In the genomic region with DNA sequence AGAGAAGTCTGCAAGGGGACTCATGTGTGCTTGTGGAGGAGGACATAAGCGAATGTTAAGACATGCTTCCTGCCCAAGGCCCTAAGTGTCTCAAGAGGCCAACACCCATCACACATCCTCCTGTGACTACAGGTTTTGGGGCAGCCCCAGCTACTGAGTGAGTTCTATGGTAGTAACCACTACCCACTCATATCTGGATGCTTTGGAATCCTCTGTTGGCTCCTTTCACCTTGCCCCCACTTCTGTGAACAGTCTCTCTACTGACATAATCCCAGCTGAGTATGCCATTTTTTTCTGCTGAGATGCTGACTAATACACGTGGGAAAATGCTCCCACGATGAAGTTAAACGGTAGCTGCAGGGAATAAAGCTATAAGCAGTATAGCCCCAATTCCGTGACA, we compare ENCODE assay signal across 12 cellular contexts.
DNase-seq lines count a peak whose midpoint lies in the region; ATAC-seq and TF ChIP-seq lines count a peak whose summit lies in the region.
"Had no signal": no experiment of that assay in that cellular context is flagged by ENCODE, and none has a peak within 500 bp of the region (broad histone marks: within the 10 kb centered on the region; RNA-seq: fewer than 3 reads in every experiment).

No MANE protein-coding gene starts in this region.

- no peak overlapping the region for H3K4me3 ChIP-seq in mucosa of descending colon

- H3K27me3 Mint-ChIP-seq in activated naive CD4-positive, alpha-beta T cell treated with anti-CD3 and anti-CD28 coated beads, Interleukin-2, amount 10 ng/mL, durations not matched to agents 7 days and 5 days, result no peaks in the 10 kb centered on the region
- no peaks in the 10 kb centered on the region for H3K27me3 Mint-ChIP-seq in activated CD4-positive, alpha-beta memory T cell treated with anti-CD3 and anti-CD28 coated beads, Interleukin-2, amount 10 ng/mL, durations not matched to agents 7 days and 5 days
- no peaks in the 10 kb centered on the region for H3K27me3 Mint-ChIP-seq in stimulated activated naive B cell treated with anti-CD40 and anti-IgM and Interleukin-4, amounts not matched to agents 10 μg/mL and 1 μg/mL and 100 μg/mL, for 72 hours
- H3K27me3 Mint-ChIP-seq: progenitor cell of endocrine pancreas; stimulated activated naive CD8-positive, alpha-beta T cell treated with anti-CD3 and anti-CD28 coated beads, Interleukin-15, Interleukin-2, amounts not matched to agents 100 ng/mL and 50 ng/mL, for 24 hours had no signal

- H3K36me3 Mint-ChIP-seq in activated naive CD4-positive, alpha-beta T cell treated with anti-CD3 and anti-CD28 coated beads, Interleukin-2, amount 10 ng/mL, durations not matched to agents 7 days and 5 days, result peaks cover 34% of the 10 kb centered on the region
- peaks cover 38% of the 10 kb centered on the region for H3K36me3 Mint-ChIP-seq in activated CD4-positive, alpha-beta memory T cell treated with anti-CD3 and anti-CD28 coated beads, Interleukin-2, amount 10 ng/mL, durations not matched to agents 7 days and 5 days (ENCODE audit: low read depth)
- H3K36me3 Mint-ChIP-seq in stimulated activated naive B cell treated with anti-CD40 and anti-IgM and Interleukin-4, amounts not matched to agents 10 μg/mL and 1 μg/mL and 100 μg/mL, for 72 hours, result peaks cover 35 to 47% of the 10 kb centered on the region in 2 donors

- TF ChIP-seq CTCF in mucosa of descending colon (IDR thresholded peaks at IDR 0.05), result no peak

- intact Hi-C loops in left ventricle myocardium superior (cut with micrococcal nuclease) (no loop called here), mucosa of descending colon (cut with DNase I, micrococcal nuclease) (no loop called here)

- peak; percentile 8 for ATAC-seq in left ventricle myocardium superior
- ATAC-seq in stimulated activated naive B cell treated with anti-CD40 and anti-IgM and Interleukin-4, amounts not matched to agents 10 μg/mL and 1 μg/mL and 100 μg/mL, for 72 hours (replicated peaks), result peak; percentile 91 to 99
- ATAC-seq in mucosa of descending colon, result no peak

- CTCF ChIA-PET in activated naive CD4-positive, alpha-beta T cell treated with anti-CD3 and anti-CD28 coated beads, Interleukin-2, amount 10 ng/mL, durations not matched to agents 7 days and 5 days (lab: Charles Lee), result interaction anchor here (0.9 kb wide), 1 partner anchor 22 kb away, joined by 3 read pairs; no protein-coding TSS in a partner anchor
- CTCF ChIA-PET in activated CD4-positive, alpha-beta memory T cell treated with anti-CD3 and anti-CD28 coated beads, Interleukin-2, amount 10 ng/mL, durations not matched to agents 7 days and 5 days (lab: Charles Lee), result no interaction called here

- POLR2A ChIA-PET in activated CD4-positive, alpha-beta memory T cell treated with anti-CD3 and anti-CD28 coated beads, Interleukin-2, amount 10 ng/mL, durations not matched to agents 7 days and 5 days (lab: Charles Lee), result interaction anchor here (1.1 kb wide), 1 partner anchor 149 kb away, joined by 4 read pairs; no protein-coding TSS in a partner anchor

- DNase-seq in activated naive CD4-positive, alpha-beta T cell treated with anti-CD3 and anti-CD28 coated beads, Interleukin-2, amount 10 ng/mL, durations not matched to agents 7 days and 5 days, result no peak
- DNase-seq in activated naive CD4-positive, alpha-beta T cell treated with anti-CD3 and anti-CD28 coated beads, Interleukin-2, amount 50 U/mL, for 16 hours, result no peak
- DNase-seq in activated CD4-positive, alpha-beta memory T cell treated with anti-CD3 and anti-CD28 coated beads, Interleukin-2, amount 10 ng/mL, durations not matched to agents 7 days and 5 days, result peak; percentile 29
- no peak for DNase-seq in left ventricle myocardium superior
- DNase-seq in stimulated activated naive B cell treated with anti-CD40 and anti-IgM and Interleukin-4, amounts not matched to agents 10 μg/mL and 1 μg/mL and 100 μg/mL, for 72 hours, result peak; percentile 15
- DNase-seq in COLO668 (lab: John Stamatoyannopoulos, UW; ENCODE audit: unreplicated experiment), result no peak
- DNase-seq in mucosa of descending colon, result no peak
- no peak for DNase-seq in SK-N-DZ (ENCODE audit: low spot score)
- DNase-seq: immature natural killer cell, NCI-H1436 had no signal

- no peak overlapping the region for H3K4me3 Mint-ChIP-seq in activated naive CD4-positive, alpha-beta T cell treated with anti-CD3 and anti-CD28 coated beads, Interleukin-2, amount 10 ng/mL, durations not matched to agents 7 days and 5 days
- H3K4me3 Mint-ChIP-seq in activated CD4-positive, alpha-beta memory T cell treated with anti-CD3 and anti-CD28 coated beads, Interleukin-2, amount 10 ng/mL, durations not matched to agents 7 days and 5 days, result no peak overlapping the region
- no peak overlapping the region for H3K4me3 Mint-ChIP-seq in stimulated activated naive B cell treated with anti-CD40 and anti-IgM and Interleukin-4, amounts not matched to agents 10 μg/mL and 1 μg/mL and 100 μg/mL, for 72 hours
- H3K4me3 Mint-ChIP-seq: immature natural killer cell; stimulated activated naive CD8-positive, alpha-beta T cell treated with anti-CD3 and anti-CD28 coated beads, Interleukin-15, Interleukin-2, amounts not matched to agents 100 ng/mL and 50 ng/mL, for 24 hours had no signal

- no peaks in the 10 kb centered on the region for H3K4me1 ChIP-seq in mucosa of descending colon (ENCODE audit: low read depth)

- H3K36me3 ChIP-seq in mucosa of descending colon (ENCODE audit: low read depth), result no peaks in the 10 kb centered on the region

- H3K9me3 ChIP-seq in mucosa of descending colon, result no peaks in the 10 kb centered on the region

- H3K4me1 Mint-ChIP-seq in activated naive CD4-positive, alpha-beta T cell treated with anti-CD3 and anti-CD28 coated beads, Interleukin-2, amount 10 ng/mL, durations not matched to agents 7 days and 5 days, result peaks cover 7% of the 10 kb centered on the region
- peaks cover 16% of the 10 kb centered on the region for H3K4me1 Mint-ChIP-seq in activated CD4-positive, alpha-beta memory T cell treated with anti-CD3 and anti-CD28 coated beads, Interleukin-2, amount 10 ng/mL, durations not matched to agents 7 days and 5 days
- H3K4me1 Mint-ChIP-seq in stimulated activated naive B cell treated with anti-CD40 and anti-IgM and Interleukin-4, amounts not matched to agents 10 μg/mL and 1 μg/mL and 100 μg/mL, for 72 hours, result peaks cover 6 to 10% of the 10 kb centered on the region in 2 donors

- peak overlapping the region; percentile 34 for H3K27ac Mint-ChIP-seq in activated naive CD4-positive, alpha-beta T cell treated with anti-CD3 and anti-CD28 coated beads, Interleukin-2, amount 10 ng/mL, durations not matched to agents 7 days and 5 days
- peak overlapping the region; percentile 19 for H3K27ac Mint-ChIP-seq in activated CD4-positive, alpha-beta memory T cell treated with anti-CD3 and anti-CD28 coated beads, Interleukin-2, amount 10 ng/mL, durations not matched to agents 7 days and 5 days
- no peak overlapping the region for H3K27ac Mint-ChIP-seq in stimulated activated naive B cell treated with anti-CD40 and anti-IgM and Interleukin-4, amounts not matched to agents 10 μg/mL and 1 μg/mL and 100 μg/mL, for 72 hours
- H3K27ac Mint-ChIP-seq: immature natural killer cell; progenitor cell of endocrine pancreas; stimulated activated naive CD8-positive, alpha-beta T cell treated with anti-CD3 and anti-CD28 coated beads, Interleukin-15, Interleukin-2, amounts not matched to agents 100 ng/mL and 50 ng/mL, for 24 hours had no signal

- H3K9me3 Mint-ChIP-seq in activated naive CD4-positive, alpha-beta T cell treated with anti-CD3 and anti-CD28 coated beads, Interleukin-2, amount 10 ng/mL, durations not matched to agents 7 days and 5 days, result no peaks in the 10 kb centered on the region
- no peaks in the 10 kb centered on the region for H3K9me3 Mint-ChIP-seq in activated CD4-positive, alpha-beta memory T cell treated with anti-CD3 and anti-CD28 coated beads, Interleukin-2, amount 10 ng/mL, durations not matched to agents 7 days and 5 days
- no peaks in the 10 kb centered on the region for H3K9me3 Mint-ChIP-seq in stimulated activated naive B cell treated with anti-CD40 and anti-IgM and Interleukin-4, amounts not matched to agents 10 μg/mL and 1 μg/mL and 100 μg/mL, for 72 hours
- H3K9me3 Mint-ChIP-seq: immature natural killer cell; stimulated activated naive CD8-positive, alpha-beta T cell treated with anti-CD3 and anti-CD28 coated beads, Interleukin-15, Interleukin-2, amounts not matched to agents 100 ng/mL and 50 ng/mL, for 24 hours had no signal

Comparison
In these comparisons a context has a peak if more than half of its experiments do, and no peak if none do; other contexts are left out.
1. DNase-seq: peak in activated CD4-positive, alpha-beta memory T cell treated with anti-CD3 and anti-CD28 coated beads, Interleukin-2, amount 10 ng/mL, durations not matched to agents 7 days and 5 days (single experiment) and stimulated activated naive B cell treated with anti-CD40 and anti-IgM and Interleukin-4, amounts not matched to agents 10 μg/mL and 1 μg/mL and 100 μg/mL, for 72 hours (single experiment); none in activated naive CD4-positive, alpha-beta T cell treated with anti-CD3 and anti-CD28 coated beads, Interleukin-2, amount 10 ng/mL, durations not matched to agents 7 days and 5 days (single experiment), activated naive CD4-positive, alpha-beta T cell treated with anti-CD3 and anti-CD28 coated beads, Interleukin-2, amount 50 U/mL, for 16 hours (single experiment), left ventricle myocardium superior (single experiment), COLO668 (single experiment), mucosa of descending colon (0 of 3) and SK-N-DZ (single experiment).